Comparison of ENCODE assay signal across 23 cellular contexts in the genomic region with DNA sequence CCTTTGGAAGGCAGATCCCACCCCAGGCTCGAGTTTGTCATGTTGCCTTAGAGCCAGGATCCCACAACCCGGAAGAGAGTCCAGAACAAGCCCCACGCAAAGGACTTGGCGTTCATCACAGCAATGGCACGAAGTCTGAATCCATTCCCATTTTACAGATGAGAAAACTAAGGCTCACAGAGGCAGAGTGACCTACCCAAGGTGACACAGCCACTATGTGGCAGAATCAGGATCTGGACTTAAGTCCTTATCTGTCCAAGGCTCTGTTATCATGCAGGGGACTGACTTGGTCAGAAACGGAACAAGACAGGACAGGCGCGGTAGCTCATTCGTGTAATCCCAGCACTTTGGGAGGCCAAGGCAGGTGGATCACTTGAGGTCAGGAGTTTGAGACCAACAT.
DNase-seq lines count a peak whose midpoint lies in the region; ATAC-seq, FAIRE-seq and TF ChIP-seq lines count a peak whose summit lies in the region.
"Had no signal": no experiment of that assay in that cellular context is flagged by ENCODE, and none has a peak within 500 bp of the region (broad histone marks: within the 10 kb centered on the region; RNA-seq: fewer than 3 reads in every experiment).

No MANE protein-coding gene starts in this region.

- H3K4me2 ChIP-seq in K562 (ENCODE audit: insufficient read depth, low read length) = no peak overlapping the region
- H3K4me2 ChIP-seq: A549; BLaER1 treated with 17β-estradiol and CSF1 and Interleukin-3, amounts not matched to agents 10 nM and 100 nM had no signal

- BruUV-seq in K562 (replicated peaks; lab: Mats Ljungman, UMichigan) = no TSS peak

- TF ChIP-seq CTCF in K562 (IDR thresholded peaks at IDR 0.05 in 2 of 3, conservative IDR thresholded peaks at IDR 0.05 in 1 of 3; ENCODE audit: insufficient read depth in 2 of 3, low read depth in 1 of 3, low read length in 3 of 3) (no peak), vagina (IDR thresholded peaks at IDR 0.05) (no peak)

- 8% methylated on average over 9 of the region's 9 CpGs for WGBS in K562 (ENCODE audit: insufficient coverage, low coverage, missing lambda C conversion rate)

- H3K9me3 ChIP-seq in K562 (replicated peaks; ENCODE audit: control insufficient read depth, insufficient read depth, low read depth, low read length) (no peaks in the 10 kb centered on the region), vagina (no peaks in the 10 kb centered on the region), MG63 (no peaks in the 10 kb centered on the region)
- H3K9me3 ChIP-seq: A549, BE2C, HAP-1 had no signal

- ATAC-seq in K562 (no peak), sciatic nerve (no peak), HG03521 (IDR thresholded peaks at IDR 0.05; ENCODE audit: unreplicated experiment) (no peak)
- ATAC-seq: A549 had no signal

- DNase-seq in K562 (ENCODE audit: extremely low read depth in 1 of 4, low spot score in 3 of 4) (no peak), islet precursor cell (peak; percentile 12), sciatic nerve (ENCODE audit: low spot score) (peak; percentile 23), vagina (ENCODE audit: extremely low spot score in 2 of 2) (peak; percentile 44 to 72), MV-4-11 (lab: John Stamatoyannopoulos, UW) (no peak), MG63 (no peak)
- DNase-seq: 8988T; ACHN; AML-193; BE2C; CD4-positive, alpha-beta T cell; COR-L47; DMS153; DND-41; GOT3; HFFc6 had no signal

- no peaks in the 10 kb centered on the region for H3K79me2 ChIP-seq in K562 (ENCODE audit: control insufficient read depth, insufficient read depth, low read length)

- TF ChIP-seq EP300 in K562 (IDR thresholded peaks at IDR 0.05; ENCODE audit: low read length) = no peak

- H3K9ac ChIP-seq in K562 (ENCODE audit: insufficient read depth in 1 of 2, low read depth in 2 of 2, low read length in 2 of 2) = no peak overlapping the region
- H3K9ac ChIP-seq: BLaER1 treated with 17β-estradiol and CSF1 and Interleukin-3, amounts not matched to agents 10 nM and 100 nM had no signal

- TF ChIP-seq RAD21 in K562 (CRISPR knock-in tag; conservative IDR thresholded peaks at IDR 0.05 in 1 of 2, IDR thresholded peaks at IDR 0.05 in 1 of 2) = no peak

- H3K36me3 ChIP-seq in K562 (ENCODE audit: control insufficient read depth, insufficient read depth, low read length) (no peaks in the 10 kb centered on the region), vagina (no peaks in the 10 kb centered on the region), MG63 (no peaks in the 10 kb centered on the region)
- H3K36me3 ChIP-seq: BE2C; BLaER1 treated with 17β-estradiol and CSF1 and Interleukin-3, amounts not matched to agents 10 nM and 100 nM; HAP-1 had no signal

- no peak overlapping the region for H2AFZ ChIP-seq in K562 (ENCODE audit: low read depth, low read length)

- no peak for FAIRE-seq in K562 (lab: Jason Lieb, UNC)
- FAIRE-seq: A549, G401.6, GM12892, H54 had no signal

- no peak overlapping the region for H3K27ac ChIP-seq in K562 (ENCODE audit: extremely low read depth, low read depth, low read length)
- H3K27ac ChIP-seq in vagina = no peak overlapping the region
- H3K27ac ChIP-seq: A549; BLaER1 treated with 17β-estradiol and CSF1 and Interleukin-3, amounts not matched to agents 10 nM and 100 nM had no signal

- CTCF ChIA-PET in K562 (lab: Yijun Ruan, JAX; ENCODE audit: low intra/inter-chr PET ratio) = no interaction called here

- in situ Hi-C loops in K562 (cut with MboI) = no loop called here

- H4K20me1 ChIP-seq in K562 (replicated peaks; ENCODE audit: control insufficient read depth, insufficient read depth, low read length) = no peaks in the 10 kb centered on the region
- H4K20me1 ChIP-seq: BLaER1 treated with 17β-estradiol and CSF1 and Interleukin-3, amounts not matched to agents 10 nM and 100 nM had no signal

- H3K27me3 ChIP-seq in K562 (ENCODE audit: control insufficient read depth in 2 of 2, insufficient read depth in 2 of 2, low read length in 2 of 2) = peaks cover 0 to 7% of the 10 kb centered on the region in 2 experiments; a peak in 2 of 5 replicates
- no peaks in the 10 kb centered on the region for H3K27me3 ChIP-seq in vagina
- H3K27me3 ChIP-seq in MG63 = no peaks in the 10 kb centered on the region
- H3K27me3 ChIP-seq: BE2C; BLaER1 treated with 17β-estradiol and CSF1 and Interleukin-3, amounts not matched to agents 10 nM and 100 nM had no signal

- TF ChIP-seq POLR2A in K562 (conservative IDR thresholded peaks at IDR 0.05) (no peak), vagina (IDR thresholded peaks at IDR 0.05) (no peak)

- H3K9me1 ChIP-seq in K562 (ENCODE audit: control insufficient read depth, insufficient read depth, low read length) = no peaks in the 10 kb centered on the region

- no peaks in the 10 kb centered on the region for H3K4me1 ChIP-seq in K562 (replicated peaks in 1 of 2; ENCODE audit: control insufficient read depth in 2 of 2, insufficient read depth in 2 of 2, low read length in 2 of 2)
- no peaks in the 10 kb centered on the region for H3K4me1 ChIP-seq in vagina
- H3K4me1 ChIP-seq: BE2C; BLaER1 treated with 17β-estradiol and CSF1 and Interleukin-3, amounts not matched to agents 10 nM and 100 nM; HAP-1 had no signal

- no peak overlapping the region for H3K4me3 ChIP-seq in K562
- H3K4me3 ChIP-seq in vagina = no peak overlapping the region
- H3K4me3 ChIP-seq in MG63 = no peak overlapping the region
- H3K4me3 ChIP-seq: A549; BLaER1 treated with 17β-estradiol and CSF1 and Interleukin-3, amounts not matched to agents 10 nM and 100 nM; HAP-1 had no signal

- POLR2A ChIA-PET in K562 (lab: Yijun Ruan, JAX) = no interaction called here

- intact Hi-C loops in K562 (cut with micrococcal nuclease) = loop anchor here (10.0 kb wide), 1 partner anchor 332 kb away; no protein-coding TSS in a partner anchor
- intact Hi-C loops in sciatic nerve (cut with DNase I) = no loop called here
- intact Hi-C loops in vagina (cut with DNase I) = no loop called here

TF ChIP-seq in K562, 482 proteins besides CTCF, POLR2A, EP300 and RAD21:
- TF ChIP-seq NEUROD1 (IDR thresholded peaks at IDR 0.05; ENCODE audit: borderline replicate concordance, low read depth, low read length, partially characterized antibody) (no peak), GABPA (tag; conservative IDR thresholded peaks at IDR 0.05; ENCODE audit: low read depth) (no peak), RBM25 (IDR thresholded peaks at IDR 0.05; ENCODE audit: low read depth, low read length, severe bottlenecking) (peak; percentile 74), CHD1 (IDR thresholded peaks at IDR 0.05; ENCODE audit: low read length) (no peak), ESRRA (IDR thresholded peaks at IDR 0.05; ENCODE audit: borderline replicate concordance, low read depth) (0 out of 2 replicates have a peak, but pooled peaks have one; percentile 26), BCOR (IDR thresholded peaks at IDR 0.05) (0 out of 2 replicates have a peak, but pooled peaks have one; percentile 22), ZNF717 (CRISPR knock-in tag; IDR thresholded peaks at IDR 0.05) (no peak), EZH2 (IDR thresholded peaks at IDR 0.05; ENCODE audit: borderline replicate concordance, low read depth, low read length) (no peak), ELF1 (tag; IDR thresholded peaks at IDR 0.05) (no peak)
- TF ChIP-seq, protein P1, sequence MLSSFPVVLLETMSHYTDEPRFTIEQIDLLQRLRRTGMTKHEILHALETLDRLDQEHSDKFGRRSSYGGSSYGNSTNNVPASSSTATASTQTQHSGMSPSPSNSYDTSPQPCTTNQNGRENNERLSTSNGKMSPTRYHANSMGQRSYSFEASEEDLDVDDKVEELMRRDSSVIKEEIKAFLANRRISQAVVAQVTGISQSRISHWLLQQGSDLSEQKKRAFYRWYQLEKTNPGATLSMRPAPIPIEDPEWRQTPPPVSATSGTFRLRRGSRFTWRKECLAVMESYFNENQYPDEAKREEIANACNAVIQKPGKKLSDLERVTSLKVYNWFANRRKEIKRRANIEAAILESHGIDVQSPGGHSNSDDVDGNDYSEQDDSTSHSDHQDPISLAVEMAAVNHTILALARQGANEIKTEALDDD (IDR thresholded peaks at IDR 0.05) = no peak
- TF ChIP-seq, protein P2, sequence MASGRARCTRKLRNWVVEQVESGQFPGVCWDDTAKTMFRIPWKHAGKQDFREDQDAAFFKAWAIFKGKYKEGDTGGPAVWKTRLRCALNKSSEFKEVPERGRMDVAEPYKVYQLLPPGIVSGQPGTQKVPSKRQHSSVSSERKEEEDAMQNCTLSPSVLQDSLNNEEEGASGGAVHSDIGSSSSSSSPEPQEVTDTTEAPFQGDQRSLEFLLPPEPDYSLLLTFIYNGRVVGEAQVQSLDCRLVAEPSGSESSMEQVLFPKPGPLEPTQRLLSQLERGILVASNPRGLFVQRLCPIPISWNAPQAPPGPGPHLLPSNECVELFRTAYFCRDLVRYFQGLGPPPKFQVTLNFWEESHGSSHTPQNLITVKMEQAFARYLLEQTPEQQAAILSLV (tag; IDR thresholded peaks at IDR 0.05) = no peak

Comparison
In these comparisons a context has a peak if more than half of its experiments do, and no peak if none do; other contexts are left out.
1. DNase-seq: peak in islet precursor cell (single experiment), sciatic nerve (single experiment) and vagina (2 of 2); none in K562 (0 of 4), MV-4-11 (single experiment) and MG63 (single experiment).